12 cellular contexts compared by ENCODE assay signal in genomic region chr18:48790869-48791635, GRCh38.
A peak's percentile ranks its signal among the peaks of the same experiment; 100 is the strongest.
DNase-seq lines count a peak whose midpoint lies in the region; ATAC-seq and TF ChIP-seq lines count a peak whose summit lies in the region.
"Had no signal": no experiment of that assay in that cellular context is flagged by ENCODE, and none has a peak within 500 bp of the region (broad histone marks: within the 10 kb centered on the region; RNA-seq: fewer than 3 reads in every experiment).

No MANE protein-coding gene starts in this region.

- H3K9me3 ChIP-seq in adrenal gland (replicated peaks in 1 of 3) (no peaks in the 10 kb centered on the region), subcutaneous abdominal adipose tissue (ENCODE audit: control insufficient read depth in 5 of 5, low read length in 5 of 5) (no peaks in the 10 kb centered on the region)
- no peaks in the 10 kb centered on the region for H3K9me3 ChIP-seq in effector memory CD4-positive, alpha-beta T cell (ENCODE audit: control insufficient read depth, low read length)
- H3K9me3 ChIP-seq: prostate gland had no signal

- intact Hi-C loops in adrenal gland (cut with DNase I) = no loop called here

- H3K4me3 ChIP-seq in adrenal gland = no peak overlapping the region
- H3K4me3 ChIP-seq in subcutaneous abdominal adipose tissue (ENCODE audit: low read depth in 1 of 5, low read length in 5 of 5) = no peak overlapping the region
- no peak overlapping the region for H3K4me3 ChIP-seq in effector memory CD4-positive, alpha-beta T cell (ENCODE audit: insufficient read depth, low read depth, low read length, poor library complexity, severe bottlenecking)
- H3K4me3 ChIP-seq: prostate gland had no signal

- ATAC-seq in HG02973 (IDR thresholded peaks at IDR 0.05; ENCODE audit: unreplicated experiment) = no peak

- H3K9ac ChIP-seq in subcutaneous abdominal adipose tissue (ENCODE audit: low read length in 5 of 5) = peak overlapping the region; percentile 21 to 81 (median 70)

- H3K4me1 ChIP-seq in adrenal gland (replicated peaks in 1 of 2) (peaks cover 0 to 23% of the 10 kb centered on the region in 2 donors), subcutaneous abdominal adipose tissue (ENCODE audit: control insufficient read depth in 5 of 5, insufficient read depth in 5 of 5, low read length in 5 of 5) (peaks cover 23 to 59% (median 49%) of the 10 kb centered on the region in 5 donors)
- H3K4me1 ChIP-seq in effector memory CD4-positive, alpha-beta T cell (ENCODE audit: control insufficient read depth, insufficient read depth, low read length, poor library complexity, severe bottlenecking) = no peaks in the 10 kb centered on the region
- H3K4me1 ChIP-seq: prostate gland had no signal

- H3K27ac ChIP-seq in adrenal gland = peak overlapping the region in 4 of 5 donors; percentile 31 to 72 (median 54)
- peak overlapping the region; percentile 76 for H3K27ac ChIP-seq in layer of hippocampus (ENCODE audit: low read depth, low read length)
- H3K27ac ChIP-seq in subcutaneous abdominal adipose tissue (ENCODE audit: low read depth, low read length) = peak overlapping the region; percentile 98
- no peak overlapping the region for H3K27ac ChIP-seq in effector memory CD4-positive, alpha-beta T cell (ENCODE audit: insufficient read depth, low read length, poor library complexity, severe bottlenecking)
- H3K27ac ChIP-seq: prostate gland had no signal

- H3K36me3 ChIP-seq in adrenal gland (replicated peaks in 1 of 2) = no peaks in the 10 kb centered on the region
- H3K36me3 ChIP-seq in subcutaneous abdominal adipose tissue (ENCODE audit: control insufficient read depth in 5 of 5, insufficient read depth in 5 of 5, low read length in 5 of 5) = peaks cover 0 to 10% (median 6%) of the 10 kb centered on the region in 5 donors
- H3K36me3 ChIP-seq in effector memory CD4-positive, alpha-beta T cell (ENCODE audit: control insufficient read depth, insufficient read depth, low read length) = no peaks in the 10 kb centered on the region
- H3K36me3 ChIP-seq: prostate gland had no signal

- TF ChIP-seq POLR2A in adrenal gland (IDR thresholded peaks at IDR 0.05) = no peak

- peak; percentile 77 for DNase-seq in MV-4-11 (lab: John Stamatoyannopoulos, UW)
- DNase-seq in adrenal gland = peak in 4 of 7 donors; percentile 2 to 58 (median 16)
- no peak for DNase-seq in effector memory CD4-positive, alpha-beta T cell
- no peak for DNase-seq in activated CD8-positive, alpha-beta memory T cell treated with anti-CD3 and anti-CD28 coated beads, Interleukin-2, amount 50 U/mL, for 4 hours
- DNase-seq: activated CD8-positive, alpha-beta memory T cell treated with anti-CD3 and anti-CD28 coated beads for 24 hours; DMS 273 treated with DMSO at 0.1 percent for 48 hours; NCI-H1092 treated with DMSO at 0.1 percent for 48 hours; NCI-H524 had no signal

- TF ChIP-seq CTCF in adrenal gland (IDR thresholded peaks at IDR 0.05) = no peak

- H3K27me3 ChIP-seq in adrenal gland = no peaks in the 10 kb centered on the region
- H3K27me3 ChIP-seq in layer of hippocampus (ENCODE audit: control insufficient read depth, insufficient read depth, low read length) = no peaks in the 10 kb centered on the region
- no peaks in the 10 kb centered on the region for H3K27me3 ChIP-seq in subcutaneous abdominal adipose tissue (ENCODE audit: control insufficient read depth in 5 of 5, insufficient read depth in 4 of 5, low read length in 5 of 5)
- no peaks in the 10 kb centered on the region for H3K27me3 ChIP-seq in effector memory CD4-positive, alpha-beta T cell (replicated peaks; ENCODE audit: control insufficient read depth, insufficient read depth, low read length, poor library complexity, severe bottlenecking)

- WGBS in adrenal gland, 4 donors = 65 to 100% (median 79%) methylated on average over 1 of the region's 1 CpG

Comparison
In these comparisons a context has a peak if more than half of its experiments do, and no peak if none do; other contexts are left out.
1. DNase-seq: peak in MV-4-11 (single experiment) and adrenal gland (4 of 7); none in effector memory CD4-positive, alpha-beta T cell (0 of 3) and activated CD8-positive, alpha-beta memory T cell treated with anti-CD3 and anti-CD28 coated beads, Interleukin-2, amount 50 U/mL, for 4 hours (single experiment).